ENCODE assay signal across 1 cellular context in genomic region chr5:52989781-52990530, GRCh38.
A peak's percentile ranks its signal among the peaks of the same experiment; 100 is the strongest.
TF ChIP-seq lines count a peak whose summit lies in the region.

No MANE protein-coding gene starts in this region.

TF ChIP-seq in HepG2, 621 proteins besides CTCF, POLR2A, EP300 and RAD21 (continued from another document):
- TF ChIP-seq FOXJ3 (CRISPR knock-in tag; IDR thresholded peaks at IDR 0.05; ENCODE audit: borderline replicate concordance) (0 out of 2 replicates have a peak, but pooled peaks have one; percentile 9), ZIK1 (CRISPR knock-in tag; IDR thresholded peaks at IDR 0.05; ENCODE audit: borderline replicate concordance, low read depth) (no peak), KDM4B (CRISPR knock-in tag; IDR thresholded peaks at IDR 0.05) (no peak), TFDP2 (CRISPR knock-in tag; IDR thresholded peaks at IDR 0.05) (no peak)
TF ChIP-seq in HepG2: peak in this region for 57.
